20 cellular contexts compared by ENCODE assay signal in genomic region chr2:79576431-79576830, GRCh38.
A peak's percentile ranks its signal among the peaks of the same experiment; 100 is the strongest.
DNase-seq lines count a peak whose midpoint lies in the region; ATAC-seq, FAIRE-seq and TF ChIP-seq lines count a peak whose summit lies in the region.
"Had no signal": no experiment of that assay in that cellular context is flagged by ENCODE, and none has a peak within 500 bp of the region (broad histone marks: within the 10 kb centered on the region; RNA-seq: fewer than 3 reads in every experiment).

No MANE protein-coding gene starts in this region.

- no peaks in the 10 kb centered on the region for H3K9me3 ChIP-seq in left lung
- H3K9me3 ChIP-seq: BLaER1, Caco-2, HAP-1 had no signal

- FAIRE-seq in bronchial epithelial cell (lab: Jason Lieb, UNC): no peak
- FAIRE-seq in HTR-8/SVneo (lab: Jason Lieb, UNC): no peak
- FAIRE-seq: A204.1, GM12891, GM18507, H54 had no signal

- no peaks in the 10 kb centered on the region for H3K4me1 ChIP-seq in left lung
- H3K4me1 ChIP-seq: BLaER1, Caco-2, HAP-1 had no signal

- DNase-seq in DMS79 treated with DMSO at 0.1 percent for 48 hours (lab: John Stamatoyannopoulos, UW) (peak; percentile 84), bronchial epithelial cell (ENCODE audit: low read depth) (peak; percentile 28), left lung (no peak), HTR-8/SVneo (ENCODE audit: insufficient read length, low spot score) (no peak), HPDE6-E6E7 (ENCODE audit: extremely low spot score) (no peak), SKM-1 (lab: John Stamatoyannopoulos, UW; ENCODE audit: unreplicated experiment) (no peak)
- DNase-seq: Caco-2; CD4-positive, CD25-positive, alpha-beta regulatory T cell; CD8-positive, alpha-beta T cell; DMS153; GF-D8; GOT3; HFFc6 had no signal

- intact Hi-C loops in left lung (cut with DNase I): no loop called here

- H3K27ac ChIP-seq in left lung: no peak overlapping the region
- H3K27ac ChIP-seq: BLaER1, C4-2B had no signal

- H3K27me3 ChIP-seq in bronchial epithelial cell (ENCODE audit: control insufficient read depth, insufficient read depth, low read length) (no peaks in the 10 kb centered on the region), left lung (no peaks in the 10 kb centered on the region)
- H3K27me3 ChIP-seq: BLaER1 had no signal

- H3K36me3 ChIP-seq in bronchial epithelial cell (ENCODE audit: control insufficient read depth, insufficient read depth, low read length) (no peaks in the 10 kb centered on the region), left lung (no peaks in the 10 kb centered on the region)
- H3K36me3 ChIP-seq: BLaER1, HAP-1 had no signal

- no peak for TF ChIP-seq CTCF in bronchial epithelial cell (IDR thresholded peaks at IDR 0.05; ENCODE audit: insufficient read depth, low read length, severe bottlenecking)
- TF ChIP-seq CTCF in left lung (IDR thresholded peaks at IDR 0.05): no peak

- ATAC-seq in left lung: peak; percentile 67
- ATAC-seq: CD8-positive, alpha-beta T cell had no signal

- H3K4me3 ChIP-seq in bronchial epithelial cell (ENCODE audit: low read depth, low read length): no peak overlapping the region
- no peak overlapping the region for H3K4me3 ChIP-seq in left lung
- H3K4me3 ChIP-seq: BLaER1, HAP-1 had no signal

Comparison
In these comparisons a context has a peak if more than half of its experiments do, and no peak if none do; other contexts are left out.
1. DNase-seq: peak in DMS79 treated with DMSO at 0.1 percent for 48 hours (single experiment) and bronchial epithelial cell (single experiment); none in left lung (0 of 2), HTR-8/SVneo (single experiment), HPDE6-E6E7 (single experiment) and SKM-1 (single experiment).